ENCODE assay signal across 21 cellular contexts in genomic region chr15:69141833-69142232, GRCh38.
"Had no signal": no experiment of that assay in that cellular context is flagged by ENCODE, and none has a peak within 500 bp of the region (broad histone marks: within the 10 kb centered on the region; RNA-seq: fewer than 3 reads in every experiment).

No MANE protein-coding gene starts in this region.

- H3K9me3 ChIP-seq: breast epithelium, SJCRH30 had no signal

- H3K4me3 ChIP-seq: breast epithelium, SJCRH30 had no signal

- H3K4me1 ChIP-seq: breast epithelium had no signal

- H3K36me3 ChIP-seq: breast epithelium, SJCRH30 had no signal

- H3K27me3 ChIP-seq: breast epithelium, SJCRH30 had no signal

- H3K27ac ChIP-seq: breast epithelium, KMS-11, SJCRH30 had no signal

- DNase-seq: activated B cell treated with CpG ODN at 0.5 μM for 24 hours; activated CD4-positive, alpha-beta memory T cell treated with anti-CD3 and anti-CD28 coated beads for 36 hours; activated CD4-positive, alpha-beta T cell treated with anti-CD3 and anti-CD28 coated beads for 1 hour; activated CD4-positive, alpha-beta T cell treated with anti-CD3 and anti-CD28 coated beads, Interleukin-2, amount 10 ng/mL, durations not matched to agents 24 days and 14 days; activated gamma-delta T cell; activated naive CD4-positive, alpha-beta T cell treated with anti-CD3 and anti-CD28 coated beads for 36 hours; activated T-cell treated with anti-CD3 and anti-CD28 coated beads for 4 hours; activated T-cell treated with anti-CD3 and anti-CD28 coated beads, Interleukin-2, amount 50 U/mL, for 48 hours; central memory CD4-positive, alpha-beta T cell; NCI-H1092; NCI-H1694; NCI-H2029; NCI-H2107; NCI-H2171 treated with DMSO at 0.1 percent for 48 hours; NCI-H226; RPMI8226; T-helper 17 cell; T-helper 9 cell had no signal
